8 cellular contexts compared by ENCODE assay signal in genomic region chr22:31343235-31344191, GRCh38. TPM values are rescaled to one million over a fixed set of nuclear protein-coding genes. Genes with fewer than 3 reads are reported as not detected.
DNase-seq lines count a peak whose midpoint lies in the region; ATAC-seq and TF ChIP-seq lines count a peak whose summit lies in the region.

No MANE protein-coding gene starts in this region.

- peak; percentile 49 for TF ChIP-seq POLR2A in prostate gland (IDR thresholded peaks at IDR 0.05)

- H3K4me3 ChIP-seq in GM06990 (replicated peaks; ENCODE audit: low read depth, low read length) (peak overlapping the region; percentile 77), prostate gland (peak overlapping the region; percentile 18 to 59)

- intact Hi-C loops in prostate gland (cut with DNase I), result no loop called here

- H3K4me1 Mint-ChIP-seq in activated T-cell treated with anti-CD3 and anti-CD28 coated beads, Interleukin-2, amount 50 U/mL, for 24 hours (ENCODE audit: low read depth), result peaks cover 70% of the 10 kb centered on the region

- TF ChIP-seq CTCF in GM06990 (IDR thresholded peaks at IDR 0.05; ENCODE audit: insufficient read depth, low read length, poor library complexity, severe bottlenecking) (no peak), prostate gland (IDR thresholded peaks at IDR 0.05) (peak in 1 of 4 experiments; percentile 5)

- H3K27ac Mint-ChIP-seq in activated T-cell treated with anti-CD3 and anti-CD28 coated beads, Interleukin-2, amount 50 U/mL, for 24 hours, result peak overlapping the region; percentile 94

- H3K27ac ChIP-seq in prostate gland, result peak overlapping the region; percentile 87 to 90

- H3K36me3 ChIP-seq in GM06990 (ENCODE audit: control insufficient read depth, insufficient read depth, low read length), result peaks cover 27% of the 10 kb centered on the region
- H3K36me3 ChIP-seq in prostate gland, result peaks cover 0 to 3% of the 10 kb centered on the region in 2 donors

- H3K4me1 ChIP-seq in prostate gland (replicated peaks), result peaks cover 27% of the 10 kb centered on the region

- DNase-seq in GM06990 (ENCODE audit: extremely low read depth, insufficient read length) (peak; percentile 52), NCI-H1048 (lab: John Stamatoyannopoulos, UW) (peak; percentile 61), foreskin melanocyte (peak; percentile 18), prostate gland (ENCODE audit: low spot score) (peak; percentile 89)
- DNase-seq in activated T-cell treated with anti-CD3 and anti-CD28 coated beads, Interleukin-2, amount 50 U/mL, for 24 hours, result peak; percentile 64

- peak overlapping the region; percentile 92 for H3K4me3 Mint-ChIP-seq in activated T-cell treated with anti-CD3 and anti-CD28 coated beads, Interleukin-2, amount 50 U/mL, for 24 hours

- no peaks in the 10 kb centered on the region for H3K9me3 Mint-ChIP-seq in activated T-cell treated with anti-CD3 and anti-CD28 coated beads, Interleukin-2, amount 50 U/mL, for 24 hours

- H3K36me3 Mint-ChIP-seq in activated T-cell treated with anti-CD3 and anti-CD28 coated beads, Interleukin-2, amount 50 U/mL, for 24 hours (ENCODE audit: low read depth), result peaks cover 74% of the 10 kb centered on the region

- 6% methylated on average over 17 of the region's 18 CpGs for WGBS in prostate gland

- ATAC-seq in GM19452 (IDR thresholded peaks at IDR 0.05; ENCODE audit: unreplicated experiment) (no peak), HG02571 (IDR thresholded peaks at IDR 0.05; ENCODE audit: unreplicated experiment) (no peak), HG02623 (IDR thresholded peaks at IDR 0.05; ENCODE audit: unreplicated experiment) (no peak)

- no peaks in the 10 kb centered on the region for H3K9me3 ChIP-seq in prostate gland

- H3K27me3 ChIP-seq in GM06990 (replicated peaks; ENCODE audit: control insufficient read depth, insufficient read depth, low read length) (no peaks in the 10 kb centered on the region), prostate gland (replicated peaks; ENCODE audit: insufficient read depth) (no peaks in the 10 kb centered on the region)

- H3K27me3 Mint-ChIP-seq in activated T-cell treated with anti-CD3 and anti-CD28 coated beads, Interleukin-2, amount 50 U/mL, for 24 hours, result no peaks in the 10 kb centered on the region

RNA-seq across cellular contexts. Expression of gene PATZ1, which starts 2.6 kb away (rescaled TPM):
- 10 to 100 TPM; 38.5 to 58.4 TPM for total RNA-seq in prostate gland

RNA-seq across cellular contexts. Expression of gene PIK3IP1, which starts 51.2 kb away (rescaled TPM):
- 100 to 1,000 TPM in 1 of 2 donors, 10 to 100 TPM in 1; 25.6 to 124 TPM for total RNA-seq in prostate gland

RNA-seq across cellular contexts. Expression of gene DRG1, which starts 55.9 kb away (rescaled TPM):
- 10 to 100 TPM; 61.6 to 82.1 TPM for total RNA-seq in prostate gland

Comparison
In these comparisons a context has a peak if more than half of its experiments do, and no peak if none do; other contexts are left out.
1. DNase-seq: peak in every context shown above with its lines; median percentile 89 in prostate gland; 64 in activated T-cell treated with anti-CD3 and anti-CD28 coated beads, Interleukin-2, amount 50 U/mL, for 24 hours; 61 in NCI-H1048; 52 in GM06990; 18 in foreskin melanocyte.